Comparison of ENCODE assay signal across 16 cellular contexts in genomic region chr18:58307441-58307840, GRCh38.
"Had no signal": no experiment of that assay in that cellular context is flagged by ENCODE, and none has a peak within 500 bp of the region (broad histone marks: within the 10 kb centered on the region; RNA-seq: fewer than 3 reads in every experiment).

No MANE protein-coding gene starts in this region.

- H3K27ac ChIP-seq: breast epithelium, heart right ventricle, tibial artery had no signal

- ATAC-seq: heart right ventricle; left lobe of liver; naive thymus-derived CD4-positive, alpha-beta T cell had no signal

- H3K4me3 ChIP-seq: breast epithelium, heart right ventricle, lung, tibial artery had no signal

- H3K4me1 ChIP-seq: tibial artery had no signal

- H3K27me3 ChIP-seq: breast epithelium, heart right ventricle had no signal

- H3K36me3 ChIP-seq: breast epithelium, heart right ventricle, tibial artery had no signal

- DNase-seq: activated gamma-delta T cell treated with Interleukin-2 at 50 U/mL for 16 hours; activated T-cell treated with anti-CD3 and anti-CD28 coated beads, Interleukin-2, amount 50 U/mL, for 1 hour; effector memory CD4-positive, alpha-beta T cell; heart right ventricle; kidney; naive thymus-derived CD4-positive, alpha-beta T cell; occipital lobe; retina; stimulated activated CD4-positive, alpha-beta T cell treated with anti-CD3 and anti-CD28 coated beads, Interleukin-4, amount 100 ng/mL, for 24 hours; stimulated activated naive CD4-positive, alpha-beta T cell treated with Interleukin-2 at 50 U/mL for 16 hours; substantia nigra; T-helper 1 cell; tibial artery had no signal
